ENCODE assay signal across 9 cellular contexts in genomic region chr14:91649930-91650329, GRCh38.
DNase-seq lines count a peak whose midpoint lies in the region; TF ChIP-seq lines count a peak whose summit lies in the region.
"Had no signal": no experiment of that assay in that cellular context is flagged by ENCODE, and none has a peak within 500 bp of the region (broad histone marks: within the 10 kb centered on the region; RNA-seq: fewer than 3 reads in every experiment).

No MANE protein-coding gene starts in this region.

- no peak overlapping the region for H3K4me3 ChIP-seq in sigmoid colon
- no peak overlapping the region for H3K4me3 ChIP-seq in neuronal stem cell (ENCODE audit: low read length in 2 of 2)

- H2BK12ac ChIP-seq in neuronal stem cell (ENCODE audit: low read length) = no peak overlapping the region

- H4K91ac ChIP-seq in neuronal stem cell (ENCODE audit: low read depth, low read length, poor library complexity) = no peak overlapping the region

- H4K8ac ChIP-seq in neuronal stem cell (ENCODE audit: low read depth, low read length) = no peak overlapping the region

- peaks cover 6% of the 10 kb centered on the region for H3K9me3 Mint-ChIP-seq in T-helper 2 cell treated with Interferon-gamma antibody and Interleukin-4, amounts not matched to agents 5 μg/mL and 100 μg/mL, for 36 hours

- no peak overlapping the region for H3K4me2 ChIP-seq in neuronal stem cell (ENCODE audit: insufficient read depth, low read length, poor library complexity, severe bottlenecking)

- H3K27me3 Mint-ChIP-seq in T-helper 2 cell treated with Interferon-gamma antibody and Interleukin-4, amounts not matched to agents 5 μg/mL and 100 μg/mL, for 36 hours (ENCODE audit: low read depth) = peaks cover 6% of the 10 kb centered on the region

- H3K27ac Mint-ChIP-seq in T-helper 2 cell treated with Interferon-gamma antibody and Interleukin-4, amounts not matched to agents 5 μg/mL and 100 μg/mL, for 36 hours = no peak overlapping the region
- H3K27ac Mint-ChIP-seq: CD8-positive, alpha-beta memory T cell had no signal

- no peaks in the 10 kb centered on the region for H3K36me3 ChIP-seq in sigmoid colon
- H3K36me3 ChIP-seq in neuronal stem cell (replicated peaks in 1 of 2; ENCODE audit: control insufficient read depth in 2 of 2, insufficient read depth in 2 of 2, low read length in 2 of 2) = no peaks in the 10 kb centered on the region

- H3K79me1 ChIP-seq in neuronal stem cell (ENCODE audit: low read depth, low read length) = no peaks in the 10 kb centered on the region

- DNase-seq in NCI-H1105 treated with DMSO at 0.1 percent for 48 hours (lab: John Stamatoyannopoulos, UW) (peak; percentile 20), NCI-H1105 (lab: John Stamatoyannopoulos, UW) (no peak), GM20000 (ENCODE audit: low spot score) (peak; percentile 64), SHP77 treated with DMSO at 0.1 percent for 48 hours (lab: John Stamatoyannopoulos, UW) (peak; percentile 7), fibroblast of the conjunctiva (ENCODE audit: low read depth) (peak; percentile 46), sigmoid colon (no peak), neuronal stem cell (ENCODE audit: low spot score) (no peak)
- no peak for DNase-seq in T-helper 2 cell treated with Interferon-gamma antibody and Interleukin-4, amounts not matched to agents 5 μg/mL and 100 μg/mL, for 36 hours (ENCODE audit: low spot score)

- no peak overlapping the region for H2BK5ac ChIP-seq in neuronal stem cell (ENCODE audit: low read length)

- no peak overlapping the region for H3K9ac ChIP-seq in neuronal stem cell (ENCODE audit: low read depth, low read length, poor library complexity)

- no peak overlapping the region for H3K14ac ChIP-seq in neuronal stem cell (ENCODE audit: low read length)

- TF ChIP-seq EP300 in sigmoid colon (IDR thresholded peaks at IDR 0.05) = no peak

- no peak overlapping the region for H3K27ac ChIP-seq in sigmoid colon
- no peak overlapping the region for H3K27ac ChIP-seq in neuronal stem cell (replicated peaks; ENCODE audit: low read length)

- H3K4me1 Mint-ChIP-seq in T-helper 2 cell treated with Interferon-gamma antibody and Interleukin-4, amounts not matched to agents 5 μg/mL and 100 μg/mL, for 36 hours (ENCODE audit: low read depth) = peaks cover 3% of the 10 kb centered on the region

- no peaks in the 10 kb centered on the region for H3K27me3 ChIP-seq in sigmoid colon
- no peaks in the 10 kb centered on the region for H3K27me3 ChIP-seq in neuronal stem cell (ENCODE audit: control insufficient read depth in 3 of 3, insufficient read depth in 3 of 3, low read depth in 1 of 3, low read length in 3 of 3)

- no peaks in the 10 kb centered on the region for H3K4me1 ChIP-seq in sigmoid colon
- no peaks in the 10 kb centered on the region for H3K4me1 ChIP-seq in neuronal stem cell (ENCODE audit: control insufficient read depth in 2 of 2, insufficient read depth in 1 of 2, low read depth in 1 of 2, low read length in 2 of 2)

- no peak overlapping the region for H3K4ac ChIP-seq in neuronal stem cell (ENCODE audit: low read length)

- intact Hi-C loops in sigmoid colon (cut with DNase I) = loop anchor here (2.0 to 5.0 kb wide), 2 partner anchors 262 to 347 kb away; no protein-coding TSS in a partner anchor

- no peak overlapping the region for H3K4me3 Mint-ChIP-seq in T-helper 2 cell treated with Interferon-gamma antibody and Interleukin-4, amounts not matched to agents 5 μg/mL and 100 μg/mL, for 36 hours
- H3K4me3 Mint-ChIP-seq: CD8-positive, alpha-beta memory T cell had no signal

- TF ChIP-seq POLR2A in sigmoid colon (IDR thresholded peaks at IDR 0.05) = no peak

- H3K18ac ChIP-seq in neuronal stem cell (ENCODE audit: low read length) = no peak overlapping the region

- TF ChIP-seq CTCF in GM20000 (IDR thresholded peaks at IDR 0.05; ENCODE audit: extremely low read depth, missing control alignments) (no peak), sigmoid colon (IDR thresholded peaks at IDR 0.05) (peak; percentile 10 to 70 (median 52))

- no peaks in the 10 kb centered on the region for H3K9me3 ChIP-seq in sigmoid colon
- no peaks in the 10 kb centered on the region for H3K9me3 ChIP-seq in neuronal stem cell (replicated peaks in 1 of 2; ENCODE audit: control insufficient read depth in 2 of 2, insufficient read depth in 1 of 2, low read depth in 1 of 2, low read length in 2 of 2)

- 13 to 29% methylated on average over 2 of the region's 2 CpGs for WGBS in sigmoid colon, 2 donors
- no CpG with 5 or more reads among the region's 2 CpGs for WGBS in neuronal stem cell (ENCODE audit: extremely low coverage in 2 of 2, insufficient read length in 2 of 2, insufficient replicate concordance in 1 of 2), 2 donors

- H2BK120ac ChIP-seq in neuronal stem cell (ENCODE audit: low read depth, low read length) = no peak overlapping the region

- H3K23ac ChIP-seq in neuronal stem cell (ENCODE audit: low read depth, low read length, poor library complexity) = no peak overlapping the region

- no peak overlapping the region for H2BK15ac ChIP-seq in neuronal stem cell (ENCODE audit: low read length)

- H2AFZ ChIP-seq in neuronal stem cell (ENCODE audit: low read length) = no peak overlapping the region

- no peak overlapping the region for H2AK5ac ChIP-seq in neuronal stem cell (ENCODE audit: low read depth, low read length)

- H3K36me3 Mint-ChIP-seq in T-helper 2 cell treated with Interferon-gamma antibody and Interleukin-4, amounts not matched to agents 5 μg/mL and 100 μg/mL, for 36 hours (ENCODE audit: low read depth) = peaks cover 4% of the 10 kb centered on the region

Comparison
In these comparisons a context has a peak if more than half of its experiments do, and no peak if none do; other contexts are left out.
1. DNase-seq: peak in NCI-H1105 treated with DMSO at 0.1 percent for 48 hours (single experiment), GM20000 (single experiment), SHP77 treated with DMSO at 0.1 percent for 48 hours (single experiment) and fibroblast of the conjunctiva (single experiment); none in NCI-H1105 (single experiment), sigmoid colon (single experiment), T-helper 2 cell treated with Interferon-gamma antibody and Interleukin-4, amounts not matched to agents 5 μg/mL and 100 μg/mL, for 36 hours (single experiment) and neuronal stem cell (single experiment).